ENCODE assay signal across 1 cellular context in genomic region chr6:3017304-3017703, GRCh38.
TF ChIP-seq lines count a peak whose summit lies in the region.

No MANE protein-coding gene starts in this region.

TF ChIP-seq in H1, 55 proteins besides CTCF, POLR2A, EP300 and RAD21:
- TF ChIP-seq SIN3A (conservative IDR thresholded peaks at IDR 0.05 in 1 of 2, IDR thresholded peaks at IDR 0.05 in 1 of 2; ENCODE audit: low read depth in 1 of 2, low read length in 2 of 2) (no peak), CBX8 (IDR thresholded peaks at IDR 0.05; ENCODE audit: borderline replicate concordance, low read depth, low read length) (no peak), E2F6 (IDR thresholded peaks at IDR 0.05) (no peak), KDM1A (IDR thresholded peaks at IDR 0.05; ENCODE audit: borderline replicate concordance, low read length) (no peak), TAF7 (optimal IDR thresholded peaks at IDR 0.05; ENCODE audit: borderline replicate concordance, low read depth, low read length) (no peak), SRF (IDR thresholded peaks at IDR 0.05; ENCODE audit: low read depth, low read length) (no peak), NRF1 (IDR thresholded peaks at IDR 0.05; ENCODE audit: low read depth, low read length) (no peak), USF2 (IDR thresholded peaks at IDR 0.05; ENCODE audit: low read length) (no peak), NANOG (IDR thresholded peaks at IDR 0.05; ENCODE audit: insufficient read depth, low read depth, low read length, poor library complexity, severe bottlenecking) (no peak), SP2 (IDR thresholded peaks at IDR 0.05; ENCODE audit: low read length) (no peak), ASH2L (IDR thresholded peaks at IDR 0.05; ENCODE audit: low read length) (no peak), KDM5A (IDR thresholded peaks at IDR 0.05; ENCODE audit: low read length) (no peak), MAFK (IDR thresholded peaks at IDR 0.05; ENCODE audit: low read depth, low read length) (no peak), ATF3 (IDR thresholded peaks at IDR 0.05; ENCODE audit: insufficient read depth, low read depth, low read length) (no peak), JUND (IDR thresholded peaks at IDR 0.05; ENCODE audit: low read length) (no peak), SIX5 (IDR thresholded peaks at IDR 0.05; ENCODE audit: low read depth, low read length) (no peak), HDAC2 (IDR thresholded peaks at IDR 0.05; ENCODE audit: borderline replicate concordance in 1 of 2, low read depth in 2 of 2, low read length in 2 of 2) (no peak), SP4 (IDR thresholded peaks at IDR 0.05; ENCODE audit: low read length) (no peak), RXRA (IDR thresholded peaks at IDR 0.05; ENCODE audit: insufficient read depth, low read depth, low read length) (no peak), RBBP5 (IDR thresholded peaks at IDR 0.05; ENCODE audit: borderline replicate concordance, low read depth, low read length) (no peak)
